In genomic region chr1:215992620-215993019, GRCh38 we compare ENCODE assay signal across 9 cellular contexts.
A peak's percentile ranks its signal among the peaks of the same experiment; 100 is the strongest.
DNase-seq lines count a peak whose midpoint lies in the region; ATAC-seq and TF ChIP-seq lines count a peak whose summit lies in the region.
"Had no signal": no experiment of that assay in that cellular context is flagged by ENCODE, and none has a peak within 500 bp of the region (broad histone marks: within the 10 kb centered on the region; RNA-seq: fewer than 3 reads in every experiment).

No MANE protein-coding gene starts in this region.

- peaks cover 2% of the 10 kb centered on the region for H3K9me3 Mint-ChIP-seq in CD4-positive, alpha-beta T cell

- DNase-seq in EL (peak; percentile 56), NT2/D1 (ENCODE audit: low read depth, low spot score) (peak; percentile 20), foreskin melanocyte (peak; percentile 46), left colon (no peak)
- DNase-seq in activated effector memory CD4-positive, alpha-beta T cell treated with Interleukin-2 at 50 U/mL for 16 hours: no peak
- DNase-seq in CD4-positive, alpha-beta T cell: no peak

- H3K4me1 ChIP-seq in NT2/D1 (ENCODE audit: insufficient read depth, insufficient read length): no peaks in the 10 kb centered on the region

- ATAC-seq in HG02798 (IDR thresholded peaks at IDR 0.05; ENCODE audit: poor library complexity, unreplicated experiment) (peak; percentile 42), GM21576 (IDR thresholded peaks at IDR 0.05; ENCODE audit: unreplicated experiment) (no peak), left colon (no peak)
- no peak for ATAC-seq in CD4-positive, alpha-beta T cell (ENCODE audit: poor library complexity)
- ATAC-seq: K562 had no signal

- TF ChIP-seq CTCF in CD4-positive, alpha-beta T cell (IDR thresholded peaks at IDR 0.05): no peak

- no peak overlapping the region for H3K9ac ChIP-seq in NT2/D1 (ENCODE audit: insufficient read length, low read depth)

- no peak overlapping the region for H3K4me3 ChIP-seq in NT2/D1 (ENCODE audit: insufficient read length, low read depth)
- H3K4me3 ChIP-seq: K562 had no signal

- no peaks in the 10 kb centered on the region for H3K36me3 Mint-ChIP-seq in CD4-positive, alpha-beta T cell (ENCODE audit: low read depth)

- no peaks in the 10 kb centered on the region for H3K27me3 ChIP-seq in NT2/D1 (ENCODE audit: insufficient read depth, insufficient read length)
- H3K27me3 ChIP-seq in CD4-positive, alpha-beta T cell (ENCODE audit: control insufficient read depth, insufficient read depth, low read length): no peaks in the 10 kb centered on the region

- H3K4me1 Mint-ChIP-seq in CD4-positive, alpha-beta T cell (ENCODE audit: low read depth): no peaks in the 10 kb centered on the region

- CTCF ChIA-PET in CD4-positive, alpha-beta T cell (lab: Charles Lee): no interaction called here

- H3K27me3 Mint-ChIP-seq in CD4-positive, alpha-beta T cell: no peaks in the 10 kb centered on the region

- H3K9me3 ChIP-seq in NT2/D1 (ENCODE audit: insufficient read depth, low read length): no peaks in the 10 kb centered on the region
- H3K9me3 ChIP-seq in CD4-positive, alpha-beta T cell (ENCODE audit: control insufficient read depth, low read length): no peaks in the 10 kb centered on the region

- H3K27ac ChIP-seq in CD4-positive, alpha-beta T cell (ENCODE audit: low read depth, low read length): no peak overlapping the region

- H3K36me3 ChIP-seq in NT2/D1 (ENCODE audit: insufficient read depth, insufficient read length, low read length): no peaks in the 10 kb centered on the region

- H3K27ac Mint-ChIP-seq in CD4-positive, alpha-beta T cell: no peak overlapping the region

- intact Hi-C loops in CD4-positive, alpha-beta T cell (cut with DNase I, micrococcal nuclease): no loop called here
- intact Hi-C loops in left colon (cut with DNase I, micrococcal nuclease): no loop called here

- no peak overlapping the region for H3K4me3 Mint-ChIP-seq in CD4-positive, alpha-beta T cell

- POLR2A ChIA-PET in CD4-positive, alpha-beta T cell (lab: Charles Lee): no interaction called here

Comparison
In these comparisons a context has a peak if more than half of its experiments do, and no peak if none do; other contexts are left out.
1. DNase-seq: peak in EL (single experiment), NT2/D1 (single experiment) and foreskin melanocyte (single experiment); none in activated effector memory CD4-positive, alpha-beta T cell treated with Interleukin-2 at 50 U/mL for 16 hours (single experiment), CD4-positive, alpha-beta T cell (0 of 10) and left colon (0 of 2).